8 cellular contexts compared by ENCODE assay signal in the genomic region with DNA sequence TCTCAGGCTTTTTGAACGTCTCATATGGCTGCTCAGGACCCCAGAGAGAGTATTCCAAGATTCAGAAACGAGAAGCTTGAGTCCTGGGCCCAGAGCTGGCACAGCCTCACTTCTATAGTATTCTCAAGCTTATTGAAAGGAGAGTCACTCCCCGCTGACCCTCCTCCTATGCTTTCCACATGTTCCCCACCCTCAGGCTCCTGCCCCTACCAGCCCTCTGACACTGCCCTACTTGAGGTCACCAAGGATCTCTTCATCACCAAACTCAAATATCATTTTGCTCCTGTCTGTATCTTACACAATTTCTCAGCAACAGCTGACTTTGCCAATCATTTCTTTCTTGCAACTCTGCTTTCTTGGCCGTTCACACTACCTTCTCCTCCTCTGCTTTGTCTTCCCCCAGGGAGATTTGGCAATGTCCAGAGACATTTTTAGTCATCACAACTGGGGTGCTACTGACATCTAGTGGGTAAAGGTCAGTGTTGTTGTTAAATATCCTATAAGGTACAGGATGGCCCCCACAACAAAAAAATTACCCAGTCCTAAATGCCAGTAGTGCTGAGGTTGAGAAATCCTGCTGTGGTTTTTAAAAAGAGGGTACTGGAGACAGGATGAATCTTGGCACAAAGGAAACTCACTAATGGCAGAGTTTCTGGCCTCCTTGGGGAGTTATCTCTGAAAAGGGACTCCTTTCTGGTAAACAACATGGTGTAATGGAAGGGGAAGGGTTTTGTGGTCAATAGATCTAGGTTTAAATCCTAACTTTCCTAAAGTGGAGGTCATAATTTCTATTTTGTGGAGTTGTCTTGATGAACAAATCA. TPM values are rescaled to one million over a fixed set of nuclear protein-coding genes. Genes with fewer than 3 reads are reported as not detected.
DNase-seq lines count a peak whose midpoint lies in the region; ATAC-seq and TF ChIP-seq lines count a peak whose summit lies in the region.

No MANE protein-coding gene starts in this region.

- TF ChIP-seq POLR2A in HCT116 (IDR thresholded peaks at IDR 0.05; ENCODE audit: borderline replicate concordance, extremely low read depth, insufficient read depth, insufficient read length) (no peak), breast epithelium (IDR thresholded peaks at IDR 0.05) (no peak)

- no peaks in the 10 kb centered on the region for H4K20me1 ChIP-seq in HCT116 (ENCODE audit: insufficient read depth)

- DNase-seq in DMS53 (lab: John Stamatoyannopoulos, UW) (peak; percentile 46), DMS53 treated with DMSO at 0.1 percent for 48 hours (lab: John Stamatoyannopoulos, UW; ENCODE audit: unreplicated experiment) (no peak), HCT116 (ENCODE audit: low read depth, low spot score) (no peak), LNCaP clone FGC (ENCODE audit: low read depth) (no peak), breast epithelium (ENCODE audit: low spot score in 2 of 2) (no peak), myocyte (ENCODE audit: low read depth) (peak; percentile 95), NCI-H748 (lab: John Stamatoyannopoulos, UW; ENCODE audit: unreplicated experiment) (no peak), DMS79 (lab: John Stamatoyannopoulos, UW) (no peak)

- peak; percentile 29 to 42 (median 31); a peak in 3 of 6 replicates for TF ChIP-seq CTCF in HCT116 (IDR thresholded peaks at IDR 0.05 in 2 of 3, conservative IDR thresholded peaks at IDR 0.05 in 1 of 3; ENCODE audit: borderline replicate concordance in 1 of 3, insufficient read depth in 1 of 3, low read depth in 2 of 3, low read length in 2 of 3)
- peak; percentile 35 for TF ChIP-seq CTCF in LNCaP clone FGC (IDR thresholded peaks at IDR 0.05; ENCODE audit: control insufficient read depth, extremely low read depth, insufficient read depth)
- peak in 2 of 3 donors; percentile 43 to 53 for TF ChIP-seq CTCF in breast epithelium (IDR thresholded peaks at IDR 0.05)

- RAD21 ChIA-PET in HCT116 (lab: Charles Lee; ENCODE audit: low non-redundant PET in 1 of 2, low total read pairs in 2 of 2, uncharacterized antibody in 2 of 2, unreplicated experiment in 2 of 2), result no interaction called here

- H3K27me3 ChIP-seq in HCT116 (ENCODE audit: insufficient read depth, low read length) (no peaks in the 10 kb centered on the region), breast epithelium (no peaks in the 10 kb centered on the region)

- H3K4me1 ChIP-seq in HCT116 (ENCODE audit: control insufficient read depth in 1 of 2, insufficient read depth in 2 of 2, low read length in 2 of 2) (no peaks in the 10 kb centered on the region), breast epithelium (no peaks in the 10 kb centered on the region)

- H3K4me3 ChIP-seq in HCT116 (replicated peaks in 1 of 2; ENCODE audit: low read depth in 1 of 2, low read length in 2 of 2), result no peak overlapping the region
- no peak overlapping the region for H3K4me3 ChIP-seq in LNCaP clone FGC (ENCODE audit: low read depth, low read length)
- H3K4me3 ChIP-seq in breast epithelium, result no peak overlapping the region

- peak overlapping the region; percentile 60 for H2AFZ ChIP-seq in HCT116 (ENCODE audit: low read depth, low read length, poor library complexity, severe bottlenecking)

- H3K79me2 ChIP-seq in HCT116 (ENCODE audit: insufficient read depth, low read length), result no peaks in the 10 kb centered on the region

- intact Hi-C loops in HCT116 (cut with micrococcal nuclease) (no loop called here), breast epithelium (cut with DNase I; ENCODE audit: low total_unique reads) (no loop called here)

- CTCF ChIA-PET in HCT116 (lab: Charles Lee), result interaction anchor here (1.0 to 1.3 kb wide), 3 partner anchors 15 to 58 kb away, joined by 3 to 6 read pairs (median 5); no protein-coding TSS in a partner anchor

- no peak overlapping the region for H3K4me2 ChIP-seq in HCT116 (ENCODE audit: low read length)

- H3K9ac ChIP-seq in HCT116 (ENCODE audit: low read length), result no peak overlapping the region

- ATAC-seq in HCT116, result peak; percentile 69

- H3K27ac ChIP-seq in HCT116 (ENCODE audit: low read depth, low read length), result no peak overlapping the region
- H3K27ac ChIP-seq in breast epithelium, result no peak overlapping the region

- TF ChIP-seq RAD21 in HCT116 (IDR thresholded peaks at IDR 0.05; ENCODE audit: low read depth), result peak; percentile 55

- POLR2A ChIA-PET in HCT116 (lab: Charles Lee), result no interaction called here

- no TSS peak for BruUV-seq in HCT116 (replicated peaks; lab: Mats Ljungman, UMichigan)

- H3K9me3 ChIP-seq in HCT116 (ENCODE audit: control insufficient read depth in 1 of 2, insufficient read depth in 1 of 2, low read depth in 1 of 2, low read length in 2 of 2) (no peaks in the 10 kb centered on the region), breast epithelium (no peaks in the 10 kb centered on the region)

- H3K36me3 ChIP-seq in HCT116 (ENCODE audit: control insufficient read depth in 1 of 2, insufficient read depth in 2 of 2, low read length in 2 of 2) (no peaks in the 10 kb centered on the region), breast epithelium (no peaks in the 10 kb centered on the region)

- H3K9me2 ChIP-seq in HCT116 (ENCODE audit: insufficient read depth), result no peaks in the 10 kb centered on the region

TF ChIP-seq in HCT116, 20 proteins besides CTCF, POLR2A, EP300 and RAD21 (continues in another document):
- TF ChIP-seq, protein P1, sequence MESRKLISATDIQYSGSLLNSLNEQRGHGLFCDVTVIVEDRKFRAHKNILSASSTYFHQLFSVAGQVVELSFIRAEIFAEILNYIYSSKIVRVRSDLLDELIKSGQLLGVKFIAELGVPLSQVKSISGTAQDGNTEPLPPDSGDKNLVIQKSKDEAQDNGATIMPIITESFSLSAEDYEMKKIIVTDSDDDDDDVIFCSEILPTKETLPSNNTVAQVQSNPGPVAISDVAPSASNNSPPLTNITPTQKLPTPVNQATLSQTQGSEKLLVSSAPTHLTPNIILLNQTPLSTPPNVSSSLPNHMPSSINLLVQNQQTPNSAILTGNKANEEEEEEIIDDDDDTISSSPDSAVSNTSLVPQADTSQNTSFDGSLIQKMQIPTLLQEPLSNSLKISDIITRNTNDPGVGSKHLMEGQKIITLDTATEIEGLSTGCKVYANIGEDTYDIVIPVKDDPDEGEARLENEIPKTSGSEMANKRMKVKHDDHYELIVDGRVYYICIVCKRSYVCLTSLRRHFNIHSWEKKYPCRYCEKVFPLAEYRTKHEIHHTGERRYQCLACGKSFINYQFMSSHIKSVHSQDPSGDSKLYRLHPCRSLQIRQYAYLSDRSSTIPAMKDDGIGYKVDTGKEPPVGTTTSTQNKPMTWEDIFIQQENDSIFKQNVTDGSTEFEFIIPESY (IDR thresholded peaks at IDR 0.05; ENCODE audit: extremely low read depth, insufficient replicate concordance, low read length), result no peak
- TF ChIP-seq CBX3 (IDR thresholded peaks at IDR 0.05; ENCODE audit: low read depth), result no peak
- no peak for TF ChIP-seq SIN3A (IDR thresholded peaks at IDR 0.05; ENCODE audit: low read depth)
- no peak for TF ChIP-seq JUND (IDR thresholded peaks at IDR 0.05)
- TF ChIP-seq ELF1 (IDR thresholded peaks at IDR 0.05; ENCODE audit: borderline replicate concordance, low read depth), result no peak
- no peak for TF ChIP-seq EZH2 (IDR thresholded peaks at IDR 0.05)
- no peak for TF ChIP-seq EGR1 (IDR thresholded peaks at IDR 0.05; ENCODE audit: low read depth)
- no peak for TF ChIP-seq POLR2AphosphoS5 (IDR thresholded peaks at IDR 0.05; ENCODE audit: low read depth, low read length)
- TF ChIP-seq, protein P2, sequence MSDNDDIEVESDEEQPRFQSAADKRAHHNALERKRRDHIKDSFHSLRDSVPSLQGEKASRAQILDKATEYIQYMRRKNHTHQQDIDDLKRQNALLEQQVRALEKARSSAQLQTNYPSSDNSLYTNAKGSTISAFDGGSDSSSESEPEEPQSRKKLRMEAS (IDR thresholded peaks at IDR 0.05), result no peak
- no peak for TF ChIP-seq TCF7L2 (IDR thresholded peaks at IDR 0.05; ENCODE audit: borderline replicate concordance, extremely low read depth, insufficient read depth, insufficient read length)
- no peak for TF ChIP-seq ZFX (IDR thresholded peaks at IDR 0.05)
- TF ChIP-seq CEBPB (IDR thresholded peaks at IDR 0.05; ENCODE audit: low read depth), result no peak
- TF ChIP-seq, protein P3, sequence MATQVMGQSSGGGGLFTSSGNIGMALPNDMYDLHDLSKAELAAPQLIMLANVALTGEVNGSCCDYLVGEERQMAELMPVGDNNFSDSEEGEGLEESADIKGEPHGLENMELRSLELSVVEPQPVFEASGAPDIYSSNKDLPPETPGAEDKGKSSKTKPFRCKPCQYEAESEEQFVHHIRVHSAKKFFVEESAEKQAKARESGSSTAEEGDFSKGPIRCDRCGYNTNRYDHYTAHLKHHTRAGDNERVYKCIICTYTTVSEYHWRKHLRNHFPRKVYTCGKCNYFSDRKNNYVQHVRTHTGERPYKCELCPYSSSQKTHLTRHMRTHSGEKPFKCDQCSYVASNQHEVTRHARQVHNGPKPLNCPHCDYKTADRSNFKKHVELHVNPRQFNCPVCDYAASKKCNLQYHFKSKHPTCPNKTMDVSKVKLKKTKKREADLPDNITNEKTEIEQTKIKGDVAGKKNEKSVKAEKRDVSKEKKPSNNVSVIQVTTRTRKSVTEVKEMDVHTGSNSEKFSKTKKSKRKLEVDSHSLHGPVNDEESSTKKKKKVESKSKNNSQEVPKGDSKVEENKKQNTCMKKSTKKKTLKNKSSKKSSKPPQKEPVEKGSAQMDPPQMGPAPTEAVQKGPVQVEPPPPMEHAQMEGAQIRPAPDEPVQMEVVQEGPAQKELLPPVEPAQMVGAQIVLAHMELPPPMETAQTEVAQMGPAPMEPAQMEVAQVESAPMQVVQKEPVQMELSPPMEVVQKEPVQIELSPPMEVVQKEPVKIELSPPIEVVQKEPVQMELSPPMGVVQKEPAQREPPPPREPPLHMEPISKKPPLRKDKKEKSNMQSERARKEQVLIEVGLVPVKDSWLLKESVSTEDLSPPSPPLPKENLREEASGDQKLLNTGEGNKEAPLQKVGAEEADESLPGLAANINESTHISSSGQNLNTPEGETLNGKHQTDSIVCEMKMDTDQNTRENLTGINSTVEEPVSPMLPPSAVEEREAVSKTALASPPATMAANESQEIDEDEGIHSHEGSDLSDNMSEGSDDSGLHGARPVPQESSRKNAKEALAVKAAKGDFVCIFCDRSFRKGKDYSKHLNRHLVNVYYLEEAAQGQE (IDR thresholded peaks at IDR 0.05; ENCODE audit: low read depth), result no peak
- no peak for TF ChIP-seq ZNF274 (IDR thresholded peaks at IDR 0.05; ENCODE audit: low read depth, low read length)
- no peak for TF ChIP-seq YY1 (IDR thresholded peaks at IDR 0.05; ENCODE audit: extremely low read depth, insufficient replicate concordance, low read depth, low read length)
- no peak for TF ChIP-seq SP1 (IDR thresholded peaks at IDR 0.05; ENCODE audit: low read depth)
- TF ChIP-seq FOSL1 (IDR thresholded peaks at IDR 0.05; ENCODE audit: low read depth), result no peak

RNA-seq across cellular contexts. Expression of a gene that starts 26.9 kb away (rescaled TPM):
- total RNA-seq in HCT116 (2021; ENCODE audit: unreplicated experiment), result 21.8 TPM
- 30.1 and 30.6 TPM in 2 replicates for polyA plus RNA-seq in HCT116 (2012)
- 10 to 100 TPM; 13.1 to 30.9 (median 20.3) TPM for total RNA-seq in breast epithelium
- 8.5 and 9.6 TPM in 2 replicates for total RNA-seq in myocyte
- 18.2 TPM for polyA plus RNA-seq in myocyte (2012)

RNA-seq across cellular contexts. Expression of a gene that starts 47.5 kb away (rescaled TPM):
- total RNA-seq in HCT116 (2021; ENCODE audit: unreplicated experiment) (18.7 TPM), breast epithelium (10 to 100 TPM; 25.6 to 33.1 (median 32.9) TPM), myocyte (16.2 and 17.4 TPM in 2 replicates)
- polyA plus RNA-seq in HCT116 (2012), result 7.6 and 9.6 TPM in 2 replicates
- polyA plus RNA-seq in myocyte (2012), result 16.0 TPM

Comparison
In these comparisons a context has a peak if more than half of its experiments do, and no peak if none do; other contexts are left out.
1. DNase-seq: peak in DMS53 (single experiment) and myocyte (single experiment); none in DMS53 treated with DMSO at 0.1 percent for 48 hours (single experiment), HCT116 (single experiment), LNCaP clone FGC (single experiment), breast epithelium (0 of 2), NCI-H748 (single experiment) and DMS79 (single experiment).
2. Peak in every context shown above with its lines, with median percentiles within 50 percentile points of each other: CTCF ChIP-seq.